ENCODE assay signal across 1 cellular context in genomic region chr3:157574580-157574979, GRCh38.
A peak's percentile ranks its signal among the peaks of the same experiment; 100 is the strongest.
TF ChIP-seq lines count a peak whose summit lies in the region.

No MANE protein-coding gene starts in this region.

TF ChIP-seq in K562, 482 proteins besides CTCF, POLR2A, EP300 and RAD21 (continued from another document):
- TF ChIP-seq POU5F1 (IDR thresholded peaks at IDR 0.05; ENCODE audit: borderline replicate concordance, low read depth, low read length, partially characterized antibody): no peak
- TF ChIP-seq ATF7 (IDR thresholded peaks at IDR 0.05): no peak
- no peak for TF ChIP-seq ZNF165 (CRISPR knock-in tag; IDR thresholded peaks at IDR 0.05; ENCODE audit: borderline replicate concordance)
- no peak for TF ChIP-seq CTCFL (IDR thresholded peaks at IDR 0.05; ENCODE audit: borderline replicate concordance, insufficient read depth, low read depth, low read length, poor library complexity, severe bottlenecking)
- no peak for TF ChIP-seq ZNF785 (CRISPR knock-in tag; IDR thresholded peaks at IDR 0.05)
- TF ChIP-seq PBX2 (CRISPR knock-in tag; IDR thresholded peaks at IDR 0.05; ENCODE audit: low read depth): no peak
- peak; percentile 63; the same call in 1 of the 2 replicates for TF ChIP-seq PBX2 (tag; conservative IDR thresholded peaks at IDR 0.05; ENCODE audit: low read depth)
- TF ChIP-seq E2F3 (CRISPR knock-in tag; IDR thresholded peaks at IDR 0.05): no peak
- TF ChIP-seq CBFA2T2 (conservative IDR thresholded peaks at IDR 0.05): no peak
- TF ChIP-seq, protein P1, sequence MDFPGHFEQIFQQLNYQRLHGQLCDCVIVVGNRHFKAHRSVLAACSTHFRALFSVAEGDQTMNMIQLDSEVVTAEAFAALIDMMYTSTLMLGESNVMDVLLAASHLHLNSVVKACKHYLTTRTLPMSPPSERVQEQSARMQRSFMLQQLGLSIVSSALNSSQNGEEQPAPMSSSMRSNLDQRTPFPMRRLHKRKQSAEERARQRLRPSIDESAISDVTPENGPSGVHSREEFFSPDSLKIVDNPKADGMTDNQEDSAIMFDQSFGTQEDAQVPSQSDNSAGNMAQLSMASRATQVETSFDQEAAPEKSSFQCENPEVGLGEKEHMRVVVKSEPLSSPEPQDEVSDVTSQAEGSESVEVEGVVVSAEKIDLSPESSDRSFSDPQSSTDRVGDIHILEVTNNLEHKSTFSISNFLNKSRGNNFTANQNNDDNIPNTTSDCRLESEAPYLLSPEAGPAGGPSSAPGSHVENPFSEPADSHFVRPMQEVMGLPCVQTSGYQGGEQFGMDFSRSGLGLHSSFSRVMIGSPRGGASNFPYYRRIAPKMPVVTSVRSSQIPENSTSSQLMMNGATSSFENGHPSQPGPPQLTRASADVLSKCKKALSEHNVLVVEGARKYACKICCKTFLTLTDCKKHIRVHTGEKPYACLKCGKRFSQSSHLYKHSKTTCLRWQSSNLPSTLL (IDR thresholded peaks at IDR 0.05): no peak
- no peak for TF ChIP-seq POLR2G (IDR thresholded peaks at IDR 0.05; ENCODE audit: low read depth, low read length)
